In the genomic region with DNA sequence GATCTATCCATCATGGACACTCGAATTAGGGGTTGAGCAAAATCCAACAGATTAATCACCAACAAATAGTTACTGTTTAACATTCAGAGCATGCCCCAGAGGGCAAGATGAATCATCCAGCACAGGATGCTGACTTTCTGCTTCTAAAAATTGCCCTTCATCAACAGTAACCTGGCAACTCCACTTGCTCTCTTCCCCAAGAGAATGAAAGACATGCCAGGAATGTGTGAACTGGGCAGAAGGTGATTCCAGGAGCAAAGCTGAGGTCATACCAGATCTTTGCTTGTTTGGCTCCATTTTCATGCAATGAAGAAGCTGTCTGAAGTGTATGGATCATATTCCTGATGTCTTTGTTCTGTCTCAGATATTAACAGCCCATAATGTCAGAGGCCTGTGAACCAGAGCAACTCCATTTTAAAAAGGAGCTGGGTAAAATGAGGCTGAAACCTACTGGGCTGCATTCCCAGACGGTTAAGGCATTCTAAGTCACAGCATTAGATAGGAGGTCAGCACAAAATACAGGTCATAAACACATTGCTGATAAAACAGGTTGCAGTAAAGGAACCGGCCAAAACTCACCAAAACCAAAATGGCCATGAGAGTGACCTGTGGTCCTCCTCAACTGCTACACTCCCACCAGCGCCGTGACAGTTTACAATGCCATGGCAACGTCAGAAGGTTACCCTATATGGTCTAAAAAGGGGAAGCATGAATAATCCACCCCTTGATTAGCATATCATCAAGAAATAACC, we compare ENCODE assay signal across 8 cellular contexts. TPM values are rescaled to one million over a fixed set of nuclear protein-coding genes. Genes with fewer than 3 reads are reported as not detected.
A peak's percentile ranks its signal among the peaks of the same experiment; 100 is the strongest.
DNase-seq lines count a peak whose midpoint lies in the region; ATAC-seq and TF ChIP-seq lines count a peak whose summit lies in the region.

No MANE protein-coding gene starts in this region.

- H3K4ac ChIP-seq in neuronal stem cell (ENCODE audit: low read length), result no peak overlapping the region

- H3K27ac Mint-ChIP-seq in activated CD4-positive, alpha-beta T cell treated with anti-CD3 and anti-CD28 coated beads, Interleukin-2, amount 10 ng/mL, durations not matched to agents 24 days and 14 days, result peak overlapping the region; percentile 87

- no peak overlapping the region for H4K8ac ChIP-seq in neuronal stem cell (ENCODE audit: low read depth, low read length)

- H3K36me3 Mint-ChIP-seq in activated CD4-positive, alpha-beta T cell treated with anti-CD3 and anti-CD28 coated beads, Interleukin-2, amount 10 ng/mL, durations not matched to agents 24 days and 14 days (ENCODE audit: low read depth), result peaks cover 9% of the 10 kb centered on the region

- H3K4me3 ChIP-seq in fibroblast of the aortic adventitia (ENCODE audit: low read depth, low read length) (no peak overlapping the region), neuronal stem cell (ENCODE audit: low read length in 2 of 2) (peak overlapping the region in 1 of 2 donors; percentile 4)

- ATAC-seq in GM21515 (IDR thresholded peaks at IDR 0.05; ENCODE audit: unreplicated experiment) (no peak), GM21367 (IDR thresholded peaks at IDR 0.05; ENCODE audit: unreplicated experiment) (no peak)

- intact Hi-C loops in activated CD4-positive, alpha-beta T cell treated with anti-CD3 and anti-CD28 coated beads, Interleukin-2, amount 10 ng/mL, durations not matched to agents 24 days and 14 days (cut with micrococcal nuclease), result no loop called here

- H2BK15ac ChIP-seq in neuronal stem cell (ENCODE audit: low read length), result no peak overlapping the region

- peak overlapping the region; percentile 91 for H3K4me3 Mint-ChIP-seq in activated CD4-positive, alpha-beta T cell treated with anti-CD3 and anti-CD28 coated beads, Interleukin-2, amount 10 ng/mL, durations not matched to agents 24 days and 14 days

- DNase-seq in NCI-H345 (lab: John Stamatoyannopoulos, UW), result peak; percentile 15
- no peak for DNase-seq in NCI-H345 treated with DMSO at 0.1 percent for 48 hours (lab: John Stamatoyannopoulos, UW; ENCODE audit: unreplicated experiment)
- DNase-seq in LoVo (ENCODE audit: low spot score), result peak; percentile 87
- DNase-seq in activated CD4-positive, alpha-beta T cell treated with anti-CD3 and anti-CD28 coated beads, Interleukin-2, amount 10 ng/mL, durations not matched to agents 24 days and 14 days, result peak; percentile 74
- peak; percentile 94 for DNase-seq in fibroblast of the aortic adventitia (ENCODE audit: low read depth)
- DNase-seq in neuronal stem cell (ENCODE audit: low spot score), result peak; percentile 40

- H3K9me3 ChIP-seq in neuronal stem cell (replicated peaks in 1 of 2; ENCODE audit: control insufficient read depth in 2 of 2, insufficient read depth in 1 of 2, low read depth in 1 of 2, low read length in 2 of 2), result no peaks in the 10 kb centered on the region

- H3K9ac ChIP-seq in neuronal stem cell (ENCODE audit: low read depth, low read length, poor library complexity), result no peak overlapping the region

- no peak overlapping the region for H3K4me2 ChIP-seq in neuronal stem cell (ENCODE audit: insufficient read depth, low read length, poor library complexity, severe bottlenecking)

- WGBS in neuronal stem cell (ENCODE audit: extremely low coverage in 2 of 2, insufficient read length in 2 of 2, insufficient replicate concordance in 1 of 2), 2 donors, result no CpG with 5 or more reads among the region's 6 CpGs

- no peak overlapping the region for H2BK5ac ChIP-seq in neuronal stem cell (ENCODE audit: low read length)

- no peak overlapping the region for H3K14ac ChIP-seq in neuronal stem cell (ENCODE audit: low read length)

- no peaks in the 10 kb centered on the region for H3K9me3 Mint-ChIP-seq in activated CD4-positive, alpha-beta T cell treated with anti-CD3 and anti-CD28 coated beads, Interleukin-2, amount 10 ng/mL, durations not matched to agents 24 days and 14 days

- H3K27ac ChIP-seq in neuronal stem cell (replicated peaks; ENCODE audit: low read length), result peak overlapping the region; percentile 77

- peaks cover 6 to 11% of the 10 kb centered on the region in 2 donors for H3K36me3 ChIP-seq in neuronal stem cell (replicated peaks in 1 of 2; ENCODE audit: control insufficient read depth in 2 of 2, insufficient read depth in 2 of 2, low read length in 2 of 2)

- H3K23ac ChIP-seq in neuronal stem cell (ENCODE audit: low read depth, low read length, poor library complexity), result no peak overlapping the region

- H2BK120ac ChIP-seq in neuronal stem cell (ENCODE audit: low read depth, low read length), result no peak overlapping the region

- H3K4me1 ChIP-seq in neuronal stem cell (ENCODE audit: control insufficient read depth in 2 of 2, insufficient read depth in 1 of 2, low read depth in 1 of 2, low read length in 2 of 2), result peaks cover 11 to 17% of the 10 kb centered on the region in 2 donors

- H3K27me3 ChIP-seq in neuronal stem cell (ENCODE audit: control insufficient read depth in 3 of 3, insufficient read depth in 3 of 3, low read depth in 1 of 3, low read length in 3 of 3), result no peaks in the 10 kb centered on the region

- H3K27me3 Mint-ChIP-seq in activated CD4-positive, alpha-beta T cell treated with anti-CD3 and anti-CD28 coated beads, Interleukin-2, amount 10 ng/mL, durations not matched to agents 24 days and 14 days, result no peaks in the 10 kb centered on the region

- no peak overlapping the region for H2BK12ac ChIP-seq in neuronal stem cell (ENCODE audit: low read length)

- no peak overlapping the region for H4K91ac ChIP-seq in neuronal stem cell (ENCODE audit: low read depth, low read length, poor library complexity)

- H3K4me1 Mint-ChIP-seq in activated CD4-positive, alpha-beta T cell treated with anti-CD3 and anti-CD28 coated beads, Interleukin-2, amount 10 ng/mL, durations not matched to agents 24 days and 14 days, result peaks cover 30% of the 10 kb centered on the region

- H3K18ac ChIP-seq in neuronal stem cell (ENCODE audit: low read length), result no peak overlapping the region

- peaks cover 4% of the 10 kb centered on the region for H3K79me1 ChIP-seq in neuronal stem cell (ENCODE audit: low read depth, low read length)

- H2AK5ac ChIP-seq in neuronal stem cell (ENCODE audit: low read depth, low read length), result no peak overlapping the region

- peak overlapping the region; percentile 55 for H2AFZ ChIP-seq in neuronal stem cell (ENCODE audit: low read length)

- TF ChIP-seq CTCF in fibroblast of the aortic adventitia (IDR thresholded peaks at IDR 0.05; ENCODE audit: insufficient read depth, low read length), result no peak

RNA-seq across cellular contexts. Expression of gene ZNF367, which starts 2.5 kb away (rescaled TPM):
- 21.7 and 22.1 TPM in 2 replicates for total RNA-seq in activated CD4-positive, alpha-beta T cell treated with anti-CD3 and anti-CD28 coated beads, Interleukin-2, amount 10 ng/mL, durations not matched to agents 24 days and 14 days
- 0.33 and 31.3 TPM in 2 replicates for total RNA-seq in fibroblast of the aortic adventitia (ENCODE audit: low replicate concordance)
- polyA plus RNA-seq in neuronal stem cell (2013, experiment 1 of 2), result 5.1 TPM
- polyA plus RNA-seq in neuronal stem cell (2013, experiment 2 of 2), result 5.1 TPM

RNA-seq across cellular contexts. Expression of gene HABP4, which starts 29.3 kb away (rescaled TPM):
- 8.8 and 9.1 TPM in 2 replicates for total RNA-seq in activated CD4-positive, alpha-beta T cell treated with anti-CD3 and anti-CD28 coated beads, Interleukin-2, amount 10 ng/mL, durations not matched to agents 24 days and 14 days
- total RNA-seq in fibroblast of the aortic adventitia (ENCODE audit: low replicate concordance), result 16.7 and 27.6 TPM in 2 replicates
- 21.5 TPM for polyA plus RNA-seq in neuronal stem cell (2013, experiment 1 of 2)
- 21.1 TPM for polyA plus RNA-seq in neuronal stem cell (2013, experiment 2 of 2)

RNA-seq across cellular contexts. Expression of gene SLC35D2, which starts 37.1 kb away (rescaled TPM):
- 5.2 and 6.1 TPM in 2 replicates for total RNA-seq in activated CD4-positive, alpha-beta T cell treated with anti-CD3 and anti-CD28 coated beads, Interleukin-2, amount 10 ng/mL, durations not matched to agents 24 days and 14 days
- total RNA-seq in fibroblast of the aortic adventitia (ENCODE audit: low replicate concordance), result 7.8 and 14.6 TPM in 2 replicates
- polyA plus RNA-seq in neuronal stem cell (2013, experiment 1 of 2), result 22.3 TPM
- 22.2 TPM for polyA plus RNA-seq in neuronal stem cell (2013, experiment 2 of 2)
